1 cellular context compared by ENCODE assay signal in genomic region chr17:42517516-42517915, GRCh38.
TF ChIP-seq lines count a peak whose summit lies in the region.

No MANE protein-coding gene starts in this region.

TF ChIP-seq in K562, 482 proteins besides CTCF, POLR2A, EP300 and RAD21 (continued from another document and continues in another):
- TF ChIP-seq CEBPZ (IDR thresholded peaks at IDR 0.05; ENCODE audit: borderline replicate concordance, low read depth, low read length), result no peak
- no peak for TF ChIP-seq HDAC1 (IDR thresholded peaks at IDR 0.05)
- no peak for TF ChIP-seq MLX (CRISPR knock-in tag; conservative IDR thresholded peaks at IDR 0.05)
- 0 out of 4 replicates have a peak, but pooled peaks of 1 of the 2 experiments have one; percentile 31 for TF ChIP-seq ZMIZ1 (IDR thresholded peaks at IDR 0.05; ENCODE audit: low read depth in 2 of 2, low read length in 2 of 2)
- TF ChIP-seq ZNF589 (CRISPR knock-in tag; IDR thresholded peaks at IDR 0.05; ENCODE audit: low read depth), result 0 out of 2 replicates have a peak, but pooled peaks have one; percentile 10
- no peak for TF ChIP-seq ZNF318 (IDR thresholded peaks at IDR 0.05; ENCODE audit: borderline replicate concordance in 1 of 2, low read depth in 1 of 2)
- TF ChIP-seq TRIM25 (IDR thresholded peaks at IDR 0.05; ENCODE audit: borderline replicate concordance), result no peak
- TF ChIP-seq AFF1 (IDR thresholded peaks at IDR 0.05; ENCODE audit: low read depth in 1 of 2, partially characterized antibody in 2 of 2), result peak in 1 of 2 experiments; percentile 26
- no peak for TF ChIP-seq HNRNPH1 (optimal IDR thresholded peaks at IDR 0.05; ENCODE audit: low read depth, low read length)
- TF ChIP-seq CLOCK (CRISPR knock-in tag; IDR thresholded peaks at IDR 0.05; ENCODE audit: borderline replicate concordance), result no peak
- no peak for TF ChIP-seq ZNF395 (CRISPR knock-in tag; IDR thresholded peaks at IDR 0.05)
- TF ChIP-seq YY1 (IDR thresholded peaks at IDR 0.05; ENCODE audit: borderline replicate concordance in 1 of 3, control insufficient read depth in 1 of 3, extremely low read depth in 1 of 3, insufficient read depth in 3 of 3, insufficient read length in 1 of 3, insufficient replicate concordance in 2 of 3, low read depth in 1 of 3, low read length in 2 of 3), result peak in 1 of 3 experiments; percentile 46
- TF ChIP-seq ZNF780A (CRISPR knock-in tag; IDR thresholded peaks at IDR 0.05), result no peak
- TF ChIP-seq HMGXB4 (CRISPR knock-in tag; IDR thresholded peaks at IDR 0.05), result peak; percentile 44; the same call in 1 of the 2 replicates
